ENCODE assay signal across 9 cellular contexts in genomic region chr12:56726196-56726675, GRCh38. TPM values are rescaled to one million over a fixed set of nuclear protein-coding genes. Genes with fewer than 3 reads are reported as not detected.
DNase-seq lines count a peak whose midpoint lies in the region; ATAC-seq, FAIRE-seq and TF ChIP-seq lines count a peak whose summit lies in the region.
"Not testable (repeated sequence)": the region's sequence is repeated elsewhere in the genome, so short reads cannot be mapped to it uniquely, and the experiment has no call there.
"Had no signal": no experiment of that assay in that cellular context is flagged by ENCODE, and none has a peak within 500 bp of the region (broad histone marks: within the 10 kb centered on the region; RNA-seq: fewer than 3 reads in every experiment).

No MANE protein-coding gene starts in this region.

- TF ChIP-seq POLR2A in esophagus squamous epithelium (IDR thresholded peaks at IDR 0.05); sigmoid colon (IDR thresholded peaks at IDR 0.05); tibial nerve (IDR thresholded peaks at IDR 0.05): not testable (repeated sequence)

- CTCF ChIA-PET in CD4-positive, alpha-beta memory T cell (lab: Charles Lee; ENCODE audit: partially characterized antibody) = interaction anchor here (1.0 to 1.5 kb wide), 8 partner anchors 31 to 385 kb away, joined by 3 to 8 read pairs (median 4); partner anchors contain the start of gene STAT6
- CTCF ChIA-PET in activated B cell treated with CpG ODN at 0.5 μM for 24 hours (lab: Charles Lee) = interaction anchor here (1.1 to 1.4 kb wide), 3 partner anchors 67 to 385 kb away, joined by 3 to 5 read pairs (median 4); no protein-coding TSS in a partner anchor

- H3K9ac ChIP-seq in Loucy (ENCODE audit: low read depth, low read length, poor library complexity, severe bottlenecking) (peak overlapping the region; percentile 100), astrocyte (ENCODE audit: low read length) (peak overlapping the region; percentile 100)

- not testable (repeated sequence) for H3K27me3 Mint-ChIP-seq in CD4-positive, alpha-beta memory T cell; activated B cell treated with CpG ODN at 0.5 μM for 24 hours; astrocyte (ENCODE audit: low read depth, unreplicated experiment)

- H3K4me1 Mint-ChIP-seq in CD4-positive, alpha-beta memory T cell = peaks cover 31 to 55% (median 40%) of the 10 kb centered on the region in 4 donors
- H3K4me1 Mint-ChIP-seq in activated B cell treated with CpG ODN at 0.5 μM for 24 hours = peaks cover 41% of the 10 kb centered on the region
- peaks cover 19% of the 10 kb centered on the region for H3K4me1 Mint-ChIP-seq in astrocyte (ENCODE audit: low read depth, unreplicated experiment)

- peak overlapping the region in 1 of 2 donors; percentile 90 for H3K4me3 ChIP-seq in CD4-positive, alpha-beta memory T cell (ENCODE audit: low read length in 2 of 2)
- peak overlapping the region; percentile 99 for H3K4me3 ChIP-seq in Loucy (ENCODE audit: low read length, poor library complexity, severe bottlenecking)
- H3K4me3 ChIP-seq in astrocyte (ENCODE audit: insufficient read depth, low read depth, low read length) = not testable (repeated sequence)
- H3K4me3 ChIP-seq in esophagus squamous epithelium = peak overlapping the region in 3 of 4 donors; percentile 75 to 78 (median 76)
- H3K4me3 ChIP-seq in mesodermal cell (ENCODE audit: extremely low read depth, insufficient read depth, low read length, poor library complexity, severe bottlenecking) = peak overlapping the region; percentile 99
- peak overlapping the region in 1 of 4 donors; percentile 78 for H3K4me3 ChIP-seq in sigmoid colon
- peak overlapping the region in 1 of 4 donors; percentile 85 for H3K4me3 ChIP-seq in tibial nerve

- H3K79me2 ChIP-seq in Loucy (ENCODE audit: insufficient read depth, low read length) = peaks cover 39% of the 10 kb centered on the region
- H3K79me2 ChIP-seq in astrocyte (ENCODE audit: insufficient read depth, low read length) = peaks cover 40% of the 10 kb centered on the region

- peaks cover 18% of the 10 kb centered on the region for H3K36me3 ChIP-seq in CD4-positive, alpha-beta memory T cell (ENCODE audit: insufficient read depth, low read length)
- H3K36me3 ChIP-seq in Loucy (ENCODE audit: insufficient read depth, low read length) = peaks cover 33% of the 10 kb centered on the region; the same call in 1 of the 2 replicates
- peaks cover 16% of the 10 kb centered on the region for H3K36me3 ChIP-seq in astrocyte (ENCODE audit: insufficient read depth, low read length)
- peaks cover 0 to 23% (median 0%) of the 10 kb centered on the region in 3 donors for H3K36me3 ChIP-seq in esophagus squamous epithelium
- peaks cover 43% of the 10 kb centered on the region for H3K36me3 ChIP-seq in mesodermal cell (ENCODE audit: control insufficient read depth, insufficient read depth, low read length)
- peaks cover 0 to 34% (median 2%) of the 10 kb centered on the region in 4 donors for H3K36me3 ChIP-seq in sigmoid colon
- peaks cover 0 to 28% (median 0%) of the 10 kb centered on the region in 3 donors for H3K36me3 ChIP-seq in tibial nerve

- POLR2A ChIA-PET in CD4-positive, alpha-beta memory T cell (lab: Charles Lee; ENCODE audit: partially characterized antibody) = interaction anchor here (0.8 to 13.9 kb wide), 22 partner anchors 9 to 503 kb away, joined by 3 to 247 read pairs (median 4); partner anchors contain the start of genes ATP5F1B, BAZ2A, CS and GLS2
- POLR2A ChIA-PET in activated B cell treated with CpG ODN at 0.5 μM for 24 hours (lab: Charles Lee) = interaction anchor here (0.6 to 3.5 kb wide), 25 partner anchors 9 to 751 kb away, joined by 3 to 159 read pairs (median 6); partner anchors contain the start of genes ATP5F1B, BAZ2A, LRP1 and NEMP1

- not testable (repeated sequence) for TF ChIP-seq CTCF in Loucy (conservative IDR thresholded peaks at IDR 0.05; ENCODE audit: low read length); activated B cell treated with CpG ODN at 0.5 μM for 24 hours (IDR thresholded peaks at IDR 0.05); astrocyte (IDR thresholded peaks at IDR 0.05; ENCODE audit: insufficient read depth, low read depth, low read length); esophagus squamous epithelium (IDR thresholded peaks at IDR 0.05); sigmoid colon (IDR thresholded peaks at IDR 0.05); tibial nerve (IDR thresholded peaks at IDR 0.05)

- H4K20me1 ChIP-seq in Loucy (ENCODE audit: insufficient read depth, low read length, poor library complexity, severe bottlenecking) (peaks cover 37% of the 10 kb centered on the region), astrocyte (ENCODE audit: insufficient read depth, low read length) (peaks cover 35% of the 10 kb centered on the region)

- FAIRE-seq in astrocyte (lab: Jason Lieb, UNC) = not testable (repeated sequence)

- H3K27ac Mint-ChIP-seq in CD4-positive, alpha-beta memory T cell = peak overlapping the region; percentile 92 to 99 (median 97)
- H3K27ac Mint-ChIP-seq in activated B cell treated with CpG ODN at 0.5 μM for 24 hours (peak overlapping the region; percentile 98), astrocyte (ENCODE audit: unreplicated experiment) (peak overlapping the region; percentile 99)

- H3K4me2 ChIP-seq in Loucy (ENCODE audit: low read depth, low read length, poor library complexity, severe bottlenecking) (peak overlapping the region; percentile 84), astrocyte (ENCODE audit: low read length) (peak overlapping the region; percentile 99)

- TF ChIP-seq EP300 in sigmoid colon (IDR thresholded peaks at IDR 0.05); tibial nerve (IDR thresholded peaks at IDR 0.05): not testable (repeated sequence)

- H3K4me1 ChIP-seq in CD4-positive, alpha-beta memory T cell (ENCODE audit: insufficient read depth, low read length) = peaks cover 43% of the 10 kb centered on the region
- peaks cover 34% of the 10 kb centered on the region for H3K4me1 ChIP-seq in Loucy (ENCODE audit: insufficient read depth, low read length, poor library complexity, severe bottlenecking)
- peaks cover 23% of the 10 kb centered on the region for H3K4me1 ChIP-seq in astrocyte (ENCODE audit: insufficient read depth, low read length)
- peaks cover 18 to 40% (median 27%) of the 10 kb centered on the region in 3 donors for H3K4me1 ChIP-seq in esophagus squamous epithelium
- peaks cover 21% of the 10 kb centered on the region for H3K4me1 ChIP-seq in mesodermal cell (ENCODE audit: control insufficient read depth, insufficient read depth, low read length, poor library complexity, severe bottlenecking)
- peaks cover 0 to 36% (median 31%) of the 10 kb centered on the region in 4 donors for H3K4me1 ChIP-seq in sigmoid colon
- peaks cover 0 to 33% (median 28%) of the 10 kb centered on the region in 4 donors for H3K4me1 ChIP-seq in tibial nerve

- intact Hi-C loops in CD4-positive, alpha-beta memory T cell (cut with micrococcal nuclease); sigmoid colon (cut with DNase I): not testable (repeated sequence)
- intact Hi-C loops in activated B cell treated with CpG ODN at 0.5 μM for 24 hours (cut with micrococcal nuclease) (loop anchor here (5.0 kb wide), 1 partner anchor 609 kb away; the partner anchor contains the start of genes RPL41 and ZC3H10), esophagus squamous epithelium (cut with DNase I) (loop anchor here (10.0 kb wide), 1 partner anchor 81 kb away; the partner anchor contains the start of gene ATP5F1B)

- not testable (repeated sequence) for DNase-seq in CD4-positive, alpha-beta memory T cell; activated B cell treated with CpG ODN at 0.5 μM for 24 hours; astrocyte (ENCODE audit: low read depth); esophagus squamous epithelium (lab: John Stamatoyannopoulos, UW); sigmoid colon; tibial nerve (ENCODE audit: low spot score in 2 of 2)

- 85 to 89% methylated on average over 14 of the region's 15 CpGs for WGBS in esophagus squamous epithelium, 2 donors
- 96 to 100% methylated on average over 10 to 15 of the region's 15 CpGs for WGBS in mesodermal cell (ENCODE audit: insufficient coverage in 2 of 2), 2 experiments
- WGBS in sigmoid colon, 2 donors = 93 to 94% methylated on average over 15 of the region's 15 CpGs
- WGBS in tibial nerve, 2 donors = 87 to 91% methylated on average over 15 of the region's 15 CpGs

- H3K36me3 Mint-ChIP-seq in CD4-positive, alpha-beta memory T cell = peaks cover 14 to 53% of the 10 kb centered on the region in 2 donors
- peaks cover 50% of the 10 kb centered on the region for H3K36me3 Mint-ChIP-seq in activated B cell treated with CpG ODN at 0.5 μM for 24 hours (ENCODE audit: low read depth)
- H3K36me3 Mint-ChIP-seq in astrocyte (ENCODE audit: low read depth, unreplicated experiment) = not testable (repeated sequence)

- not testable (repeated sequence) for H3K9me3 ChIP-seq in CD4-positive, alpha-beta memory T cell (ENCODE audit: control insufficient read depth in 1 of 2, low read length in 2 of 2); Loucy (ENCODE audit: insufficient read depth, low read depth, low read length); astrocyte (ENCODE audit: insufficient read depth, low read depth, low read length); esophagus squamous epithelium; mesodermal cell (ENCODE audit: control insufficient read depth, low read length); sigmoid colon; tibial nerve

- not testable (repeated sequence) for H3K27me3 ChIP-seq in CD4-positive, alpha-beta memory T cell (ENCODE audit: insufficient read depth, low read length); astrocyte (ENCODE audit: insufficient read depth, low read length); esophagus squamous epithelium; sigmoid colon; tibial nerve
- peaks cover 11% of the 10 kb centered on the region for H3K27me3 ChIP-seq in Loucy (ENCODE audit: insufficient read depth, low read length, poor library complexity, severe bottlenecking)

- not testable (repeated sequence) for H3K9me3 Mint-ChIP-seq in CD4-positive, alpha-beta memory T cell; activated B cell treated with CpG ODN at 0.5 μM for 24 hours; astrocyte (ENCODE audit: unreplicated experiment)

- H3F3A ChIP-seq in Loucy (ENCODE audit: low read depth) = not testable (repeated sequence)

- H3K4me3 Mint-ChIP-seq in CD4-positive, alpha-beta memory T cell = peak overlapping the region in 7 of 8 donors; percentile 90 to 99 (median 97)
- peak overlapping the region; percentile 99 for H3K4me3 Mint-ChIP-seq in activated B cell treated with CpG ODN at 0.5 μM for 24 hours
- H3K4me3 Mint-ChIP-seq in astrocyte (ENCODE audit: unreplicated experiment) = peak overlapping the region; percentile 99

- H2AFZ ChIP-seq in Loucy (ENCODE audit: low read length) = not testable (repeated sequence)
- H2AFZ ChIP-seq in astrocyte (ENCODE audit: low read depth, low read length) = peak overlapping the region; percentile 89

- not testable (repeated sequence) for H3K9me2 ChIP-seq in Loucy (replicated peaks; ENCODE audit: low read depth, low read length)

- peak overlapping the region; percentile 90 for H3K27ac ChIP-seq in CD4-positive, alpha-beta memory T cell (ENCODE audit: low read depth, low read length)
- peak overlapping the region; percentile 89 for H3K27ac ChIP-seq in astrocyte (ENCODE audit: low read depth, low read length)
- peak overlapping the region; percentile 91 to 96 (median 93) for H3K27ac ChIP-seq in esophagus squamous epithelium
- H3K27ac ChIP-seq in mesodermal cell (ENCODE audit: low read depth, low read length, severe bottlenecking) = peak overlapping the region; percentile 98
- peak overlapping the region; percentile 88 to 96 (median 90) for H3K27ac ChIP-seq in sigmoid colon
- H3K27ac ChIP-seq in tibial nerve = peak overlapping the region; percentile 80 to 97 (median 92)

- ATAC-seq in activated B cell treated with CpG ODN at 0.5 μM for 24 hours (ENCODE audit: low read depth) = not testable (repeated sequence)

RNA-seq across cellular contexts. Expression of gene NACA, which starts 1.1 kb away (rescaled TPM):
- 1,000 to 10,000 TPM; 1,184 to 1,255 TPM for total RNA-seq in CD4-positive, alpha-beta memory T cell
- polyA plus RNA-seq in CD4-positive, alpha-beta memory T cell = 1,000 to 10,000 TPM; 1,025 to 1,184 TPM
- total RNA-seq in activated B cell treated with CpG ODN at 0.5 μM for 24 hours (1,104 and 1,342 TPM in 2 replicates), astrocyte (632 and 680 TPM in 2 replicates), esophagus squamous epithelium (1,000 to 10,000 TPM; 1,083 to 1,907 (median 1,546) TPM), sigmoid colon (1,000 to 10,000 TPM; 1,056 to 1,536 (median 1,356) TPM), tibial nerve (1,000 to 10,000 TPM in 1 of 4 donors, 100 to 1,000 TPM in 3; 829 to 1,085 (median 948) TPM)
- polyA plus RNA-seq in mesodermal cell (2013, experiment 1 of 2) = 1,371 TPM
- polyA plus RNA-seq in mesodermal cell (2013, experiment 2 of 2) = 1,422 TPM
- 1,000 to 10,000 TPM; 1,639 to 2,405 (median 1,646) TPM for polyA plus RNA-seq in sigmoid colon

RNA-seq across cellular contexts. Expression of gene PRIM1, which starts 25.9 kb away (rescaled TPM):
- total RNA-seq in CD4-positive, alpha-beta memory T cell = 10 to 100 TPM; 30.2 to 34.3 TPM
- 10 to 100 TPM; 45.0 to 46.9 TPM for polyA plus RNA-seq in CD4-positive, alpha-beta memory T cell
- total RNA-seq in activated B cell treated with CpG ODN at 0.5 μM for 24 hours (15.1 and 16.8 TPM in 2 replicates), astrocyte (2.1 and 2.6 TPM in 2 replicates), esophagus squamous epithelium (10 to 100 TPM in 2 of 4 donors, 1 to 10 TPM in 2; 3.7 to 30.3 (median 10.6) TPM), sigmoid colon (1 to 10 TPM; 3.9 to 7.5 (median 6.5) TPM), tibial nerve (10 to 100 TPM in 1 of 4 donors, 1 to 10 TPM in 3; 2.4 to 10.1 (median 6.1) TPM)
- 23.2 TPM for polyA plus RNA-seq in mesodermal cell (2013, experiment 1 of 2)
- 30.6 TPM for polyA plus RNA-seq in mesodermal cell (2013, experiment 2 of 2)
- 10 to 100 TPM in 1 of 3 donors, 1 to 10 TPM in 2; 2.4 to 11.0 (median 5.3) TPM for polyA plus RNA-seq in sigmoid colon

RNA-seq across cellular contexts. Expression of gene HSD17B6, which starts 36.9 kb away (rescaled TPM):
- total RNA-seq in CD4-positive, alpha-beta memory T cell = 1 to 10 TPM in 1 of 2 experiments, under 1 TPM in 1; 0.78 to 1.9 TPM
- polyA plus RNA-seq in CD4-positive, alpha-beta memory T cell = 1 to 10 TPM; 1.6 to 2.2 TPM
- 0.29 and 0.46 TPM in 2 replicates for total RNA-seq in activated B cell treated with CpG ODN at 0.5 μM for 24 hours
- 1.9 and 5.1 TPM in 2 replicates for total RNA-seq in astrocyte
- total RNA-seq in esophagus squamous epithelium = 10 to 100 TPM in 1 of 4 donors, 1 to 10 TPM in 1, under 1 TPM in 1, not detected in 1; 0.88 to 13.2 (median 5.6) TPM
- 1.9 TPM for polyA plus RNA-seq in mesodermal cell (2013, experiment 1 of 2)
- polyA plus RNA-seq in mesodermal cell (2013, experiment 2 of 2) = 1.2 TPM
- 10 to 100 TPM; 31.0 to 69.2 (median 55.8) TPM for total RNA-seq in sigmoid colon
- polyA plus RNA-seq in sigmoid colon = 1 to 10 TPM in 2 of 3 donors, under 1 TPM in 1; 0.92 to 3.5 (median 1.2) TPM
- total RNA-seq in tibial nerve = 1 to 10 TPM in 2 of 4 donors, under 1 TPM in 1, not detected in 1; 0.20 to 1.2 (median 1.0) TPM
- total RNA-seq: lung microvascular endothelial cell had no signal

RNA-seq across cellular contexts. Expression of gene PTGES3, which starts 38.2 kb away (rescaled TPM):
- 100 to 1,000 TPM; 191 to 195 TPM for total RNA-seq in CD4-positive, alpha-beta memory T cell
- polyA plus RNA-seq in CD4-positive, alpha-beta memory T cell = 100 to 1,000 TPM; 261 to 353 TPM
- 183 and 185 TPM in 2 replicates for total RNA-seq in activated B cell treated with CpG ODN at 0.5 μM for 24 hours
- total RNA-seq in astrocyte = 206 and 226 TPM in 2 replicates
- 100 to 1,000 TPM in 2 of 4 donors, 10 to 100 TPM in 2; 61.9 to 157 (median 100) TPM for total RNA-seq in esophagus squamous epithelium
- polyA plus RNA-seq in mesodermal cell (2013, experiment 1 of 2) = 279 TPM
- polyA plus RNA-seq in mesodermal cell (2013, experiment 2 of 2) = 307 TPM
- 100 to 1,000 TPM in 3 of 4 donors, 10 to 100 TPM in 1; 92.8 to 156 (median 120) TPM for total RNA-seq in sigmoid colon
- 100 to 1,000 TPM; 179 to 209 (median 185) TPM for polyA plus RNA-seq in sigmoid colon
- total RNA-seq in tibial nerve = 10 to 100 TPM; 71.0 to 84.0 (median 77.2) TPM
